ENCODE assay signal across 29 cellular contexts in the genomic region with DNA sequence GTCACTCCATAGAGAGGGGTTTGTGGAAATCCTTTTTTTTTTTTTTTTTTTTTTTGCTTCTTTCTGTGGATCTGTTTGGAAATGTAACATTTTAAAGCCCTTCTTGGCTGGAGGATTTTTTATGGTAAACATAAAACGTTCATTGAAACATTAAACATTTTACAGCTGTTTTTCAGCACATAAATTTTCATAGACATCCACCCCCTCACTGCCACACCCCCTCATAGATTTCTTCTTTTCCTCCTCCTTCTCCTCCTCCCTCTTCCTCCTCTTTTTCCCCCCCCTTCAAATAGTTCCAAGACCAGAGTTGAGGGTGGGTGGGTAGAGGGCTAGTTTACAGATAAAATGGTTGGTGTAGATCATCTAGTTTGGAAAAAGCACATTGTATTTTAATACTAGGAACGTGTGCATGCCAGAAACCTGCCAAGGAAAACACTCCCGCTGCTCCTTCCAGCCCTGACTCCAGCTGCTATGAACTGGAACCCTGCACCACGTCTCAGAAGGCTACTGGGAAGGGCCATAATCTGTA.
DNase-seq lines count a peak whose midpoint lies in the region; ATAC-seq and TF ChIP-seq lines count a peak whose summit lies in the region.
"Had no signal": no experiment of that assay in that cellular context is flagged by ENCODE, and none has a peak within 500 bp of the region (broad histone marks: within the 10 kb centered on the region; RNA-seq: fewer than 3 reads in every experiment).

No MANE protein-coding gene starts in this region.

- H3K4me1 ChIP-seq in mucosa of rectum (ENCODE audit: control insufficient read depth in 2 of 2, insufficient read depth in 2 of 2, low read length in 2 of 2) (peaks cover 23 to 31% of the 10 kb centered on the region in 2 donors), thyroid gland (peaks cover 18 to 24% of the 10 kb centered on the region in 2 donors), upper lobe of right lung (peaks cover 3% of the 10 kb centered on the region)
- H3K4me1 ChIP-seq: BE2C had no signal

- POLR2A ChIA-PET in HEK293T (lab: Yijun Ruan, JAX): no interaction called here

- ATAC-seq in upper lobe of right lung: no peak
- ATAC-seq: GM12878; naive thymus-derived CD4-positive, alpha-beta T cell; Panc1; psoas muscle; SK-N-SH treated with all-trans-retinoic acid at 6 μM for 48 hours; T-helper 17 cell had no signal

- H3K27me3 ChIP-seq in mucosa of rectum (ENCODE audit: control insufficient read depth in 2 of 2, insufficient read depth in 2 of 2, low read length in 2 of 2) (no peaks in the 10 kb centered on the region), thyroid gland (no peaks in the 10 kb centered on the region), upper lobe of right lung (no peaks in the 10 kb centered on the region)
- H3K27me3 ChIP-seq: BE2C, left lung had no signal

- H3K4me3 ChIP-seq in mucosa of rectum (ENCODE audit: low read length in 2 of 2): no peak overlapping the region
- H3K4me3 ChIP-seq in thyroid gland (replicated peaks in 1 of 3): no peak overlapping the region
- no peak overlapping the region for H3K4me3 ChIP-seq in upper lobe of right lung
- H3K4me3 ChIP-seq: GM12878, left lung, psoas muscle had no signal

- H3K27ac ChIP-seq in mucosa of rectum (ENCODE audit: low read depth in 2 of 2, low read length in 2 of 2) (peak overlapping the region; percentile 61 to 79), thyroid gland (peak overlapping the region; percentile 72 to 96 (median 76)), upper lobe of right lung (no peak overlapping the region)
- H3K27ac ChIP-seq: left lung had no signal

- H3K36me3 ChIP-seq in mucosa of rectum (ENCODE audit: control insufficient read depth in 2 of 2, insufficient read depth in 2 of 2, low read length in 2 of 2) (no peaks in the 10 kb centered on the region), thyroid gland (no peaks in the 10 kb centered on the region), upper lobe of right lung (no peaks in the 10 kb centered on the region)
- H3K36me3 ChIP-seq: BE2C, left lung had no signal

- intact Hi-C loops in dendritic cell treated with granulocyte-macrophage colony-stimulating factor and Interleukin-4, amounts not matched to agents 40 ng/mL and 50 ng/mL, for 4 days (cut with micrococcal nuclease): no loop called here
- intact Hi-C loops in thyroid gland (cut with DNase I): no loop called here
- intact Hi-C loops in activated T-helper 1 cell treated with anti-CD3 and anti-CD28 coated beads, Interleukin-12 subunit alpha, Interleukin-12 subunit beta, Interleukin-2, Interleukin-4 antibody, amounts not matched to agents 30 ng/mL and 10 ng/mL and 1 ng/mL, durations not matched to agents 14 hours and 24 hours and 36 hours (cut with micrococcal nuclease): no loop called here
- intact Hi-C loops in activated naive CD4-positive, alpha-beta T cell treated with anti-CD3 and anti-CD28 coated beads for 36 hours (cut with micrococcal nuclease): no loop called here
- intact Hi-C loops in upper lobe of right lung (cut with DNase I): no loop called here

- TF ChIP-seq POLR2A in thyroid gland (IDR thresholded peaks at IDR 0.05): no peak

- no peaks in the 10 kb centered on the region for H3K36me3 Mint-ChIP-seq in dendritic cell treated with granulocyte-macrophage colony-stimulating factor and Interleukin-4, amounts not matched to agents 40 ng/mL and 50 ng/mL, for 4 days (ENCODE audit: low read depth)
- peaks cover 3% of the 10 kb centered on the region for H3K36me3 Mint-ChIP-seq in activated T-helper 1 cell treated with anti-CD3 and anti-CD28 coated beads, Interleukin-12 subunit alpha, Interleukin-12 subunit beta, Interleukin-2, Interleukin-4 antibody, amounts not matched to agents 30 ng/mL and 10 ng/mL and 1 ng/mL, durations not matched to agents 14 hours and 24 hours and 36 hours (ENCODE audit: low read depth)
- peaks cover 1% of the 10 kb centered on the region for H3K36me3 Mint-ChIP-seq in activated naive CD4-positive, alpha-beta T cell treated with anti-CD3 and anti-CD28 coated beads for 36 hours (ENCODE audit: low read depth)

- H3K4me3 Mint-ChIP-seq in dendritic cell treated with granulocyte-macrophage colony-stimulating factor and Interleukin-4, amounts not matched to agents 40 ng/mL and 50 ng/mL, for 4 days: no peak overlapping the region
- H3K4me3 Mint-ChIP-seq in activated T-helper 1 cell treated with anti-CD3 and anti-CD28 coated beads, Interleukin-12 subunit alpha, Interleukin-12 subunit beta, Interleukin-2, Interleukin-4 antibody, amounts not matched to agents 30 ng/mL and 10 ng/mL and 1 ng/mL, durations not matched to agents 14 hours and 24 hours and 36 hours: no peak overlapping the region
- no peak overlapping the region for H3K4me3 Mint-ChIP-seq in activated naive CD4-positive, alpha-beta T cell treated with anti-CD3 and anti-CD28 coated beads for 36 hours
- H3K4me3 Mint-ChIP-seq: activated CD4-positive, alpha-beta memory T cell treated with anti-CD3 and anti-CD28 coated beads for 36 hours; T-helper 17 cell had no signal

- no peaks in the 10 kb centered on the region for H3K9me3 Mint-ChIP-seq in dendritic cell treated with granulocyte-macrophage colony-stimulating factor and Interleukin-4, amounts not matched to agents 40 ng/mL and 50 ng/mL, for 4 days
- peaks cover 7% of the 10 kb centered on the region for H3K9me3 Mint-ChIP-seq in activated T-helper 1 cell treated with anti-CD3 and anti-CD28 coated beads, Interleukin-12 subunit alpha, Interleukin-12 subunit beta, Interleukin-2, Interleukin-4 antibody, amounts not matched to agents 30 ng/mL and 10 ng/mL and 1 ng/mL, durations not matched to agents 14 hours and 24 hours and 36 hours
- H3K9me3 Mint-ChIP-seq in activated naive CD4-positive, alpha-beta T cell treated with anti-CD3 and anti-CD28 coated beads for 36 hours: no peaks in the 10 kb centered on the region
- H3K9me3 Mint-ChIP-seq: activated CD4-positive, alpha-beta memory T cell treated with anti-CD3 and anti-CD28 coated beads for 36 hours had no signal

- H3K27me3 Mint-ChIP-seq in dendritic cell treated with granulocyte-macrophage colony-stimulating factor and Interleukin-4, amounts not matched to agents 40 ng/mL and 50 ng/mL, for 4 days: no peaks in the 10 kb centered on the region
- no peaks in the 10 kb centered on the region for H3K27me3 Mint-ChIP-seq in activated T-helper 1 cell treated with anti-CD3 and anti-CD28 coated beads, Interleukin-12 subunit alpha, Interleukin-12 subunit beta, Interleukin-2, Interleukin-4 antibody, amounts not matched to agents 30 ng/mL and 10 ng/mL and 1 ng/mL, durations not matched to agents 14 hours and 24 hours and 36 hours (ENCODE audit: insufficient read depth)
- H3K27me3 Mint-ChIP-seq in activated naive CD4-positive, alpha-beta T cell treated with anti-CD3 and anti-CD28 coated beads for 36 hours (ENCODE audit: low read depth): no peaks in the 10 kb centered on the region
- H3K27me3 Mint-ChIP-seq: activated CD4-positive, alpha-beta memory T cell treated with anti-CD3 and anti-CD28 coated beads for 36 hours; naive thymus-derived CD4-positive, alpha-beta T cell; T-helper 17 cell had no signal

- TF ChIP-seq CTCF in thyroid gland (IDR thresholded peaks at IDR 0.05) (no peak), upper lobe of right lung (IDR thresholded peaks at IDR 0.05) (no peak)

- peak overlapping the region; percentile 7 for H3K27ac Mint-ChIP-seq in dendritic cell treated with granulocyte-macrophage colony-stimulating factor and Interleukin-4, amounts not matched to agents 40 ng/mL and 50 ng/mL, for 4 days
- no peak overlapping the region for H3K27ac Mint-ChIP-seq in activated T-helper 1 cell treated with anti-CD3 and anti-CD28 coated beads, Interleukin-12 subunit alpha, Interleukin-12 subunit beta, Interleukin-2, Interleukin-4 antibody, amounts not matched to agents 30 ng/mL and 10 ng/mL and 1 ng/mL, durations not matched to agents 14 hours and 24 hours and 36 hours
- H3K27ac Mint-ChIP-seq in activated naive CD4-positive, alpha-beta T cell treated with anti-CD3 and anti-CD28 coated beads for 36 hours: no peak overlapping the region
- H3K27ac Mint-ChIP-seq: T-helper 17 cell had no signal

- CTCF ChIA-PET in HEK293T (lab: Yijun Ruan, JAX): interaction anchor here (0.6 kb wide), 1 partner anchor 186 kb away, joined by 3 read pairs; no protein-coding TSS in a partner anchor
- CTCF ChIA-PET in activated naive CD4-positive, alpha-beta T cell treated with anti-CD3 and anti-CD28 coated beads for 36 hours (lab: Charles Lee): no interaction called here

- peak overlapping the region in 1 of 2 donors; percentile 28 for H3K9ac ChIP-seq in mucosa of rectum (ENCODE audit: low read depth in 1 of 2, low read length in 2 of 2)

- WGBS in thyroid gland, 2 donors: 39% methylated on average over 4 of the region's 4 CpGs

- H3K9me3 ChIP-seq in mucosa of rectum (ENCODE audit: control insufficient read depth in 2 of 2, low read length in 2 of 2): no peaks in the 10 kb centered on the region
- no peaks in the 10 kb centered on the region for H3K9me3 ChIP-seq in thyroid gland
- H3K9me3 ChIP-seq in upper lobe of right lung: no peaks in the 10 kb centered on the region
- H3K9me3 ChIP-seq: BE2C, left lung, psoas muscle had no signal

- DNase-seq in HEK293T (ENCODE audit: extremely low spot score) (no peak), thyroid gland (peak in 1 of 2 donors; percentile 37), upper lobe of right lung (no peak)
- DNase-seq in activated T-helper 1 cell treated with anti-CD3 and anti-CD28 coated beads, Interleukin-12 subunit alpha, Interleukin-12 subunit beta, Interleukin-2, Interleukin-4 antibody, amounts not matched to agents 30 ng/mL and 10 ng/mL and 1 ng/mL, durations not matched to agents 14 hours and 24 hours and 36 hours (ENCODE audit: low spot score): no peak
- DNase-seq in activated naive CD4-positive, alpha-beta T cell treated with anti-CD3 and anti-CD28 coated beads for 36 hours: no peak
- DNase-seq: ACHN; activated CD4-positive, alpha-beta memory T cell treated with anti-CD3 and anti-CD28 coated beads for 36 hours; activated CD4-positive, alpha-beta T cell treated with anti-CD3 and anti-CD28 coated beads for 1 hour; activated naive CD4-positive, alpha-beta T cell treated with anti-CD3 and anti-CD28 coated beads, Interleukin-2, amount 50 U/mL, for 16 hours; BE2C; effector CD4-positive, alpha-beta T cell; H7; Karpas-422; left lung; naive thymus-derived CD4-positive, alpha-beta T cell; NCI-H1417 treated with DMSO at 0.1 percent for 48 hours; NCI-H2081 treated with DMSO at 0.1 percent for 48 hours; NCI-H2227 treated with DMSO at 0.1 percent for 48 hours; NCI-H748 treated with DMSO at 0.1 percent for 48 hours; occipital lobe; psoas muscle; Right ventricle myocardium superior; stimulated activated naive CD4-positive, alpha-beta T cell treated with Interleukin-2 at 50 U/mL for 16 hours; T-helper 17 cell had no signal

- peaks cover 21% of the 10 kb centered on the region for H3K4me1 Mint-ChIP-seq in dendritic cell treated with granulocyte-macrophage colony-stimulating factor and Interleukin-4, amounts not matched to agents 40 ng/mL and 50 ng/mL, for 4 days (ENCODE audit: low read depth)
- H3K4me1 Mint-ChIP-seq in activated T-helper 1 cell treated with anti-CD3 and anti-CD28 coated beads, Interleukin-12 subunit alpha, Interleukin-12 subunit beta, Interleukin-2, Interleukin-4 antibody, amounts not matched to agents 30 ng/mL and 10 ng/mL and 1 ng/mL, durations not matched to agents 14 hours and 24 hours and 36 hours (ENCODE audit: low read depth): peaks cover 49% of the 10 kb centered on the region
- peaks cover 42% of the 10 kb centered on the region for H3K4me1 Mint-ChIP-seq in activated naive CD4-positive, alpha-beta T cell treated with anti-CD3 and anti-CD28 coated beads for 36 hours (ENCODE audit: low read depth)
